5 cellular contexts compared by ENCODE assay signal in the genomic region with DNA sequence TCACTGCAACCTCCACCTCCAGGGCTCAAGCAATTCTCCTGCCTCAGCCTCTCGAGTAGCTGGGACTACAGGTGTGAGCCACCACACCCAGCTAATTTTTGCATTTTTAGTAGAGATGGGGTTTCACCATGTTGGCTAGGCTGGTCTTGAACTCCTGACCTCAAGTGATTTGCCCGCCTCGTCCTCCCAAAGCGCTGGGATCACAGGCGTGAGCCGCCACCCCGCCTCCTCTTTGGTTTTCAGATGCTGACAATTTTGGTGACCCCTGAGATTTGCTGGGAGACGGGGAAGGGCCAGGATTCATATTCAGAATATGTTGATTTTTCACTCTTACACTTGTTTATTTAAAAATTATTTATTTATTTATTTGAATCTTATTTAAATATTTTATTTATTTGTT. TPM values are rescaled to one million over a fixed set of nuclear protein-coding genes. Genes with fewer than 3 reads are reported as not detected.
"Had no signal": no experiment of that assay in that cellular context is flagged by ENCODE, and none has a peak within 500 bp of the region (broad histone marks: within the 10 kb centered on the region; RNA-seq: fewer than 3 reads in every experiment).

No MANE protein-coding gene starts in this region.

RNA-seq across cellular contexts. Expression of a gene that starts 28.2 kb away (rescaled TPM):
- total RNA-seq: GM23248, GM23338, H1, H7, H9 had no signal
- polyA plus RNA-seq: H1 had no signal
